Comparison of ENCODE assay signal across 10 cellular contexts in genomic region chr12:128507470-128507869, GRCh38.
"Had no signal": no experiment of that assay in that cellular context is flagged by ENCODE, and none has a peak within 500 bp of the region (broad histone marks: within the 10 kb centered on the region; RNA-seq: fewer than 3 reads in every experiment).

No MANE protein-coding gene starts in this region.

- H2AFZ ChIP-seq: GM23338 had no signal

- H3K4me2 ChIP-seq: GM23338 had no signal

- H3K27ac ChIP-seq: HL-60 had no signal

- H3K4me3 ChIP-seq: GM23338, HAP-1, K562 had no signal

- H3K9me3 ChIP-seq: HAP-1 had no signal

- H3K36me3 ChIP-seq: HAP-1 had no signal

- H3K4me3 Mint-ChIP-seq: GM23338, HFFc6 had no signal

- ATAC-seq: GM23338, HCT116, K562 had no signal

- H3K4me1 ChIP-seq: HAP-1 had no signal

- FAIRE-seq: H1, H54, K562 had no signal

- H3K4me1 Mint-ChIP-seq: GM23338 had no signal

- H3K27ac Mint-ChIP-seq: GM23338, HFFc6 had no signal

- DNase-seq: HFFc6, IMR-90, KG1 had no signal
